Comparison of ENCODE assay signal across 27 cellular contexts in the genomic region with DNA sequence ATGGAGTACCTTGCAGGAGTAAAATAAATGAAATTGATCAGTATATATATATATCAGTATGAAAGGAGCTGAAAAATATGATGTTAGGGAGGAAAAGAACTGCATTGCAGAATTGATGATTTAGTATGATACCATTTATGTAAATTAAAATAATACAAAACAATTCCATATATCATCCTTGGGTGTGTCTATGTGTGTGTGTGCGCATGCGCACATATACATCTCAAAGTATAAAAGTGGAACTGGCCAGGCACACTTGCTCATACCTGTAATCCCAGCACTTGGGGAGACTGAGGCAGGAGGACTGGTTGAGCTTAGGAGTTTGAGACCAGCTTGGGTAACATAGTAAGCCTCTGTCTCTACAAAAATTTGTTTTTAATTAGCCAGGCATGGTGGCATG. TPM values are rescaled to one million over a fixed set of nuclear protein-coding genes. Genes with fewer than 3 reads are reported as not detected.
"Had no signal": no experiment of that assay in that cellular context is flagged by ENCODE, and none has a peak within 500 bp of the region (broad histone marks: within the 10 kb centered on the region; RNA-seq: fewer than 3 reads in every experiment).

No MANE protein-coding gene starts in this region.

- H3K36me3 ChIP-seq: colonic mucosa, esophagus muscularis mucosa, esophagus squamous epithelium, gastrocnemius medialis, gastroesophageal sphincter, heart right ventricle had no signal

- H3K4me3 Mint-ChIP-seq: dendritic cell treated with granulocyte-macrophage colony-stimulating factor and Interleukin-4, amounts not matched to agents 40 ng/mL and 50 ng/mL, for 4 days; effector memory CD8-positive, alpha-beta T cell; endodermal cell had no signal

- ATAC-seq: effector memory CD8-positive, alpha-beta T cell; foreskin keratinocyte; gastrocnemius medialis; gastroesophageal sphincter had no signal

- H3K27ac Mint-ChIP-seq: dendritic cell treated with granulocyte-macrophage colony-stimulating factor and Interleukin-4, amounts not matched to agents 40 ng/mL and 50 ng/mL, for 4 days; effector memory CD8-positive, alpha-beta T cell; endodermal cell had no signal

- H3K4me3 ChIP-seq: colonic mucosa, coronary artery, dorsolateral prefrontal cortex, esophagus muscularis mucosa, esophagus squamous epithelium, gastrocnemius medialis, gastroesophageal sphincter, heart right ventricle had no signal

- H3K27ac ChIP-seq: colonic mucosa, coronary artery, dorsolateral prefrontal cortex, epithelial cell of prostate, esophagus muscularis mucosa, esophagus squamous epithelium, foreskin keratinocyte, gastrocnemius medialis, gastroesophageal sphincter had no signal

- H3K4me1 Mint-ChIP-seq: endodermal cell had no signal

- H3K27me3 ChIP-seq: colonic mucosa, dorsolateral prefrontal cortex, esophagus muscularis mucosa, esophagus squamous epithelium, gastrocnemius medialis, gastroesophageal sphincter, heart right ventricle had no signal

- H3K4me1 ChIP-seq: colonic mucosa, esophagus squamous epithelium, foreskin keratinocyte, gastrocnemius medialis, gastroesophageal sphincter had no signal

- DNase-seq: colonic mucosa; cortex of kidney; dermis blood vessel endothelial cell; dorsolateral prefrontal cortex; effector CD4-positive, alpha-beta T cell; effector CD8-positive, alpha-beta T cell; effector memory CD4-positive, alpha-beta T cell; effector memory CD8-positive, alpha-beta T cell; endodermal cell; erythroblast; esophagus squamous epithelium; foreskin fibroblast; foreskin keratinocyte; foreskin melanocyte; gastrocnemius medialis; glutamatergic neuron; head of caudate nucleus; heart right ventricle had no signal

- H3K9me3 ChIP-seq: colonic mucosa, esophagus muscularis mucosa, esophagus squamous epithelium, gastrocnemius medialis, gastroesophageal sphincter, heart right ventricle had no signal

- FAIRE-seq: colon, endometrium, endothelial cell of umbilical vein, frontal cortex had no signal

- H3K9me3 Mint-ChIP-seq: dendritic cell treated with granulocyte-macrophage colony-stimulating factor and Interleukin-4, amounts not matched to agents 40 ng/mL and 50 ng/mL, for 4 days; endodermal cell had no signal

RNA-seq across cellular contexts. Expression of gene GALNT16, which starts 15.4 kb away (rescaled TPM):
- total RNA-seq: foreskin keratinocyte had no signal
- polyA plus RNA-seq: foreskin keratinocyte had no signal
